Comparison of ENCODE assay signal across 8 cellular contexts in genomic region chr10:120735773-120736371, GRCh38.
DNase-seq lines count a peak whose midpoint lies in the region; ATAC-seq, FAIRE-seq and TF ChIP-seq lines count a peak whose summit lies in the region.

No MANE protein-coding gene starts in this region.

- H3K27ac ChIP-seq in MM.1S (ENCODE audit: low read length) (no peak overlapping the region), ascending aorta (no peak overlapping the region), left lung (no peak overlapping the region)

- H2AFZ ChIP-seq in MM.1S (ENCODE audit: low read length): no peak overlapping the region

- CTCF ChIA-PET in activated CD4-positive, alpha-beta T cell treated with anti-CD3 and anti-CD28 coated beads, Interleukin-2, amount 10 ng/mL, durations not matched to agents 7 days and 5 days (lab: Charles Lee): interaction anchor here (1.5 kb wide), 1 partner anchor 25 kb away, joined by 3 read pairs; no protein-coding TSS in a partner anchor

- no peaks in the 10 kb centered on the region for H3K9me2 ChIP-seq in MM.1S (replicated peaks; ENCODE audit: insufficient read depth, low read length)

- H3K9ac ChIP-seq in MM.1S (ENCODE audit: low read length): no peak overlapping the region

- no peaks in the 10 kb centered on the region for H3F3A ChIP-seq in MM.1S (ENCODE audit: insufficient read depth, low read length)

- no peak overlapping the region for H3K4me3 Mint-ChIP-seq in activated CD4-positive, alpha-beta T cell treated with anti-CD3 and anti-CD28 coated beads, Interleukin-2, amount 10 ng/mL, durations not matched to agents 7 days and 5 days

- peak; percentile 26 for FAIRE-seq in GM12891 (lab: Jason Lieb, UNC)

- H3K4me2 ChIP-seq in MM.1S (ENCODE audit: low read depth, low read length): no peak overlapping the region

- no peaks in the 10 kb centered on the region for H3K79me2 ChIP-seq in MM.1S (ENCODE audit: low read length)

- ATAC-seq in left lung (peak; percentile 78), GM21447 (IDR thresholded peaks at IDR 0.05; ENCODE audit: unreplicated experiment) (no peak)

- intact Hi-C loops in ascending aorta (cut with DNase I): no loop called here
- intact Hi-C loops in left lung (cut with DNase I): no loop called here

- H3K27ac Mint-ChIP-seq in activated CD4-positive, alpha-beta T cell treated with anti-CD3 and anti-CD28 coated beads, Interleukin-2, amount 10 ng/mL, durations not matched to agents 7 days and 5 days: no peak overlapping the region

- no peaks in the 10 kb centered on the region for H3K9me3 Mint-ChIP-seq in activated CD4-positive, alpha-beta T cell treated with anti-CD3 and anti-CD28 coated beads, Interleukin-2, amount 10 ng/mL, durations not matched to agents 7 days and 5 days

- POLR2A ChIA-PET in activated CD4-positive, alpha-beta T cell treated with anti-CD3 and anti-CD28 coated beads, Interleukin-2, amount 10 ng/mL, durations not matched to agents 7 days and 5 days (lab: Charles Lee): no interaction called here

- H3K9me3 ChIP-seq in MM.1S (replicated peaks; ENCODE audit: insufficient read depth, low read length) (no peaks in the 10 kb centered on the region), ascending aorta (no peaks in the 10 kb centered on the region), left lung (no peaks in the 10 kb centered on the region)

- H3K4me3 ChIP-seq in MM.1S (ENCODE audit: low read length) (no peak overlapping the region), ascending aorta (no peak overlapping the region), left lung (no peak overlapping the region)

- H3K36me3 ChIP-seq in MM.1S (replicated peaks; ENCODE audit: insufficient read depth, low read length): no peaks in the 10 kb centered on the region
- H3K36me3 ChIP-seq in ascending aorta: no peaks in the 10 kb centered on the region
- no peaks in the 10 kb centered on the region for H3K36me3 ChIP-seq in left lung

- no peaks in the 10 kb centered on the region for H3K27me3 Mint-ChIP-seq in activated CD4-positive, alpha-beta T cell treated with anti-CD3 and anti-CD28 coated beads, Interleukin-2, amount 10 ng/mL, durations not matched to agents 7 days and 5 days

- H3K27me3 ChIP-seq in MM.1S (replicated peaks; ENCODE audit: insufficient read depth, low read length) (no peaks in the 10 kb centered on the region), ascending aorta (no peaks in the 10 kb centered on the region), left lung (no peaks in the 10 kb centered on the region)

- no peaks in the 10 kb centered on the region for H3K4me1 Mint-ChIP-seq in activated CD4-positive, alpha-beta T cell treated with anti-CD3 and anti-CD28 coated beads, Interleukin-2, amount 10 ng/mL, durations not matched to agents 7 days and 5 days

- H3K36me3 Mint-ChIP-seq in activated CD4-positive, alpha-beta T cell treated with anti-CD3 and anti-CD28 coated beads, Interleukin-2, amount 10 ng/mL, durations not matched to agents 7 days and 5 days (ENCODE audit: low read depth): no peaks in the 10 kb centered on the region

- peak; percentile 65 for TF ChIP-seq CTCF in MM.1S (IDR thresholded peaks at IDR 0.05; ENCODE audit: low read length)
- peak in 2 of 3 experiments; percentile 21 to 40 for TF ChIP-seq CTCF in ascending aorta (IDR thresholded peaks at IDR 0.05)
- peak; percentile 61 to 78 for TF ChIP-seq CTCF in left lung (IDR thresholded peaks at IDR 0.05)

- no peak for TF ChIP-seq POLR2A in GM12891 (IDR thresholded peaks at IDR 0.05; ENCODE audit: low read depth, low read length)

- DNase-seq in A172 (ENCODE audit: low spot score) (peak; percentile 16), GM12891 (ENCODE audit: insufficient read length, low spot score) (peak; percentile 7), MM.1S (peak; percentile 52), ascending aorta (ENCODE audit: low spot score in 2 of 2) (no peak), left lung (no peak)
- DNase-seq in activated CD4-positive, alpha-beta T cell treated with anti-CD3 and anti-CD28 coated beads, Interleukin-2, amount 10 ng/mL, durations not matched to agents 7 days and 5 days: no peak
- DNase-seq in activated effector memory CD4-positive, alpha-beta T cell treated with Interleukin-2 at 50 U/mL for 16 hours: no peak

- H3K4me1 ChIP-seq in MM.1S (ENCODE audit: low read length) (no peaks in the 10 kb centered on the region), ascending aorta (no peaks in the 10 kb centered on the region), left lung (no peaks in the 10 kb centered on the region)

- H4K20me1 ChIP-seq in MM.1S (ENCODE audit: insufficient read depth, low read length): no peaks in the 10 kb centered on the region

TF ChIP-seq in GM12891, 5 proteins besides CTCF, POLR2A, EP300 and RAD21:
- TF ChIP-seq TAF1 (IDR thresholded peaks at IDR 0.05; ENCODE audit: low read depth, low read length): no peak
- TF ChIP-seq PAX5 (IDR thresholded peaks at IDR 0.05; ENCODE audit: insufficient read depth, low read length, severe bottlenecking): no peak
- no peak for TF ChIP-seq POLR2AphosphoS5 (IDR thresholded peaks at IDR 0.05; ENCODE audit: low read depth, low read length)
- TF ChIP-seq POU2F2 (IDR thresholded peaks at IDR 0.05; ENCODE audit: low read depth, low read length): no peak
- TF ChIP-seq SPI1 (IDR thresholded peaks at IDR 0.05; ENCODE audit: low read depth, low read length): no peak

Comparison
In these comparisons a context has a peak if more than half of its experiments do, and no peak if none do; other contexts are left out.
1. DNase-seq: peak in A172 (single experiment), GM12891 (single experiment) and MM.1S (single experiment); none in ascending aorta (0 of 2), left lung (0 of 2), activated CD4-positive, alpha-beta T cell treated with anti-CD3 and anti-CD28 coated beads, Interleukin-2, amount 10 ng/mL, durations not matched to agents 7 days and 5 days (single experiment) and activated effector memory CD4-positive, alpha-beta T cell treated with Interleukin-2 at 50 U/mL for 16 hours (single experiment).
2. Peak in every context shown above with its lines, with median percentiles within 50 percentile points of each other: CTCF ChIP-seq.